Comparison of ENCODE assay signal across 30 cellular contexts in genomic region chr4:154838694-154839093, GRCh38. TPM values are rescaled to one million over a fixed set of nuclear protein-coding genes. Genes with fewer than 3 reads are reported as not detected.
"Had no signal": no experiment of that assay in that cellular context is flagged by ENCODE, and none has a peak within 500 bp of the region (broad histone marks: within the 10 kb centered on the region; RNA-seq: fewer than 3 reads in every experiment).

No MANE protein-coding gene starts in this region.

- DNase-seq: hypothalamus; islet precursor cell; left ventricle myocardium inferior; mesendoderm; naive B cell; natural killer cell; nephron progenitor cell; nucleus accumbens; pancreas; retina; right cardiac atrium; sigmoid colon; stimulated activated CD4-positive, alpha-beta T cell treated with anti-CD3 and anti-CD28 coated beads, Interleukin-1b, Interleukin-23, amount 100 ng/mL, for 48 hours; stimulated activated CD4-positive, alpha-beta T cell treated with anti-CD3 and anti-CD28 coated beads, Interleukin-2, amount 100 ng/mL, for 48 hours; stimulated activated CD4-positive, alpha-beta T cell treated with anti-CD3 and anti-CD28 coated beads, Interleukin-4, amount 100 ng/mL, for 4 hours; stimulated activated CD8-positive, alpha-beta memory T cell treated with anti-CD3 and anti-CD28 coated beads, Interleukin-4, amount 100 ng/mL, for 48 hours; stimulated activated naive CD4-positive, alpha-beta T cell treated with Interleukin-2 at 50 U/mL for 16 hours; stimulated activated naive CD8-positive, alpha-beta T cell treated with anti-CD3 and anti-CD28 coated beads, Interleukin-15, amount 100 ng/mL, for 72 hours; substantia nigra; uterus had no signal

- H3K9me3 ChIP-seq: pancreas, prostate gland, sigmoid colon, uterus had no signal

- H3K27ac ChIP-seq: left ventricle myocardium inferior, pancreas, prostate gland, sigmoid colon, tibial nerve, uterus had no signal

- H3K36me3 ChIP-seq: left ventricle myocardium inferior, pancreas, prostate gland, sigmoid colon, tibial nerve, uterus had no signal

- H3K4me1 ChIP-seq: pancreas, prostate gland, sigmoid colon, tibial nerve, uterus had no signal

- FAIRE-seq: pancreas had no signal

- H3K27me3 ChIP-seq: pancreas, sigmoid colon, tibial nerve, uterus had no signal

- H3K4me2 ChIP-seq: smooth muscle cell had no signal

- H3K4me3 ChIP-seq: left ventricle myocardium inferior, lung, pancreas, prostate gland, sigmoid colon, smooth muscle cell, tibial nerve, uterus had no signal

- ATAC-seq: natural killer cell; pancreas; right cardiac atrium; stimulated activated memory B cell treated with anti-CD40 and anti-IgM and Interleukin-4, amounts not matched to agents 10 μg/mL and 1 μg/mL and 100 μg/mL, for 72 hours; stimulated activated naive CD8-positive, alpha-beta T cell treated with anti-CD3 and anti-CD28 coated beads, Interleukin-15, amount 100 ng/mL, for 72 hours had no signal

RNA-seq across cellular contexts. Expression of gene RBM46, which starts 57.6 kb away (rescaled TPM):
- total RNA-seq: left ventricle myocardium inferior, lower leg skin, lung, mononuclear cell, natural killer cell, osteoblast, right cardiac atrium, smooth muscle cell, temporal lobe, ureter had no signal
- polyA plus RNA-seq: right cardiac atrium, sigmoid colon, smooth muscle cell had no signal
